Comparison of ENCODE assay signal across 17 cellular contexts in the genomic region with DNA sequence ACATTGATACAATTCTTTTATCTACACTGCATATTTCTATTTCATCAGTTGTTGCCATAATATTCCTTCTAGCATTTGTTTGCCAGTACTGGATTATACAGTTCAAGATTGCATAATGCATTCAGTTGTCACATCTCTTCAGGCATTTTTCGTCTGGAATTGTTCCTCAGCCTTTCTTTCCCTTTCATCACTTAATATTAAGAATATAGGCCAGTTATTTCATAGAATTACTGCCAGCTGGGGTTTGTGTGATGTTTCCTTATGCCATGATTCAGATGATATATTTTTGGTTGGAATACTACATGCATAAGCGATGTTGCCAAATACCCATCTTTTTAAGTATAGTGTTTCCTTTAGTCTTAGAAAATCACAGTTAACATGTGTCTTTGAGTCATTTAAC. TPM values are rescaled to one million over a fixed set of nuclear protein-coding genes. Genes with fewer than 3 reads are reported as not detected.
DNase-seq lines count a peak whose midpoint lies in the region; ATAC-seq and TF ChIP-seq lines count a peak whose summit lies in the region.
"Had no signal": no experiment of that assay in that cellular context is flagged by ENCODE, and none has a peak within 500 bp of the region (broad histone marks: within the 10 kb centered on the region; RNA-seq: fewer than 3 reads in every experiment).

No MANE protein-coding gene starts in this region.

- no peak overlapping the region for H3K4me3 ChIP-seq in cardiac fibroblast (replicated peaks in 1 of 2; ENCODE audit: low read depth in 2 of 2, low read length in 2 of 2)
- H3K4me3 ChIP-seq: Peyer's patch had no signal

- ATAC-seq in GM21526 (IDR thresholded peaks at IDR 0.05; ENCODE audit: low FRiP score, unreplicated experiment): no peak

- DNase-seq in GM03348 (ENCODE audit: low spot score) (peak; percentile 48), cardiac fibroblast (ENCODE audit: low read depth in 2 of 2) (peak; percentile 71 to 82), fibroblast of the conjunctiva (ENCODE audit: low read depth) (peak; percentile 35), stromal cell of bone marrow (ENCODE audit: low read depth) (peak; percentile 56), dermis blood vessel endothelial cell (no peak), NCI-H2029 (lab: John Stamatoyannopoulos, UW) (no peak), GM10266 (ENCODE audit: extremely low spot score) (no peak)
- DNase-seq: AML-193, KG1, NCI-H1092, NCI-H1694 treated with DMSO at 0.1 percent for 48 hours, NCI-H446 treated with DMSO at 0.1 percent for 48 hours, NCI-H774, Peyer's patch, Right ventricle myocardium superior, SK-N-SH had no signal

- TF ChIP-seq CTCF in cardiac fibroblast (IDR thresholded peaks at IDR 0.05; ENCODE audit: low read depth, low read length) (no peak), GM10266 (IDR thresholded peaks at IDR 0.05; ENCODE audit: control insufficient read depth, insufficient read depth, low read depth, missing control alignments) (no peak)

RNA-seq across cellular contexts. Expression of gene KIFBP, which starts 20.8 kb away (rescaled TPM):
- 41.9 and 55.2 TPM in 2 replicates for total RNA-seq in dermis blood vessel endothelial cell

RNA-seq across cellular contexts. Expression of gene DDX21, which starts 53.4 kb away (rescaled TPM):
- total RNA-seq in dermis blood vessel endothelial cell: 73.0 and 102 TPM in 2 replicates

Comparison
In these comparisons a context has a peak if more than half of its experiments do, and no peak if none do; other contexts are left out.
1. DNase-seq: peak in GM03348 (single experiment), cardiac fibroblast (2 of 2), fibroblast of the conjunctiva (single experiment) and stromal cell of bone marrow (single experiment); none in dermis blood vessel endothelial cell (single experiment), NCI-H2029 (single experiment) and GM10266 (single experiment).